9 cellular contexts compared by ENCODE assay signal in genomic region chr2:214069254-214069653, GRCh38.
DNase-seq lines count a peak whose midpoint lies in the region; ATAC-seq, FAIRE-seq and TF ChIP-seq lines count a peak whose summit lies in the region.
"Had no signal": no experiment of that assay in that cellular context is flagged by ENCODE, and none has a peak within 500 bp of the region (broad histone marks: within the 10 kb centered on the region; RNA-seq: fewer than 3 reads in every experiment).

No MANE protein-coding gene starts in this region.

- H3K27ac ChIP-seq in psoas muscle, result no peak overlapping the region
- no peak overlapping the region for H3K27ac ChIP-seq in suprapubic skin

- TF ChIP-seq CTCF in chondrocyte (IDR thresholded peaks at IDR 0.05) (no peak), psoas muscle (IDR thresholded peaks at IDR 0.05) (no peak), suprapubic skin (IDR thresholded peaks at IDR 0.05) (no peak), GM10248 (IDR thresholded peaks at IDR 0.05; ENCODE audit: control extremely low read depth, extremely low read depth, low read depth, missing control alignments) (no peak)

- no peaks in the 10 kb centered on the region for H3K4me1 Mint-ChIP-seq in activated T-cell treated with anti-CD3 and anti-CD28 coated beads, Interleukin-2, amount 50 U/mL, for 72 hours (ENCODE audit: low read depth)
- H3K4me1 Mint-ChIP-seq in chondrocyte (ENCODE audit: low read depth), result peaks cover 10% of the 10 kb centered on the region
- H3K4me1 Mint-ChIP-seq: nephron had no signal

- POLR2A ChIA-PET in GM10248 (lab: Yijun Ruan, JAX), result no interaction called here

- no peak overlapping the region for H3K4me3 Mint-ChIP-seq in activated T-cell treated with anti-CD3 and anti-CD28 coated beads, Interleukin-2, amount 50 U/mL, for 72 hours
- peak overlapping the region; percentile 49 for H3K4me3 Mint-ChIP-seq in chondrocyte (ENCODE audit: unreplicated experiment)
- H3K4me3 Mint-ChIP-seq: nephron had no signal

- H3K27me3 ChIP-seq in psoas muscle (ENCODE audit: insufficient read depth in 3 of 3, low read length in 2 of 3), result no peaks in the 10 kb centered on the region
- no peaks in the 10 kb centered on the region for H3K27me3 ChIP-seq in suprapubic skin

- H3K36me3 ChIP-seq in psoas muscle (ENCODE audit: insufficient read depth in 1 of 2, low read depth in 1 of 2), result no peaks in the 10 kb centered on the region
- no peaks in the 10 kb centered on the region for H3K36me3 ChIP-seq in suprapubic skin

- WGBS in psoas muscle, 3 donors, result 16 to 44% (median 20%) methylated on average over 2 of the region's 2 CpGs
- 18% methylated on average over 2 of the region's 2 CpGs for WGBS in suprapubic skin

- H3K4me3 ChIP-seq in psoas muscle (no peak overlapping the region), suprapubic skin (no peak overlapping the region)

- H3K9me3 ChIP-seq in psoas muscle, result no peaks in the 10 kb centered on the region
- H3K9me3 ChIP-seq in suprapubic skin, result no peaks in the 10 kb centered on the region

- H3K9me3 Mint-ChIP-seq in activated T-cell treated with anti-CD3 and anti-CD28 coated beads, Interleukin-2, amount 50 U/mL, for 72 hours, result peaks cover 0 to 2% of the 10 kb centered on the region in 2 donors
- H3K9me3 Mint-ChIP-seq in chondrocyte (ENCODE audit: low read depth), result no peaks in the 10 kb centered on the region
- H3K9me3 Mint-ChIP-seq: nephron had no signal

- ATAC-seq in activated T-cell treated with anti-CD3 and anti-CD28 coated beads, Interleukin-2, amount 50 U/mL, for 72 hours (replicated peaks in 1 of 2), result peak; percentile 99
- peak; percentile 68 to 93 (median 86) for ATAC-seq in psoas muscle

- intact Hi-C loops in psoas muscle (cut with DNase I), result no loop called here

- peak; percentile 42 for FAIRE-seq in HTR-8/SVneo (lab: Jason Lieb, UNC)

- peak; percentile 5 to 17 for DNase-seq in activated T-cell treated with anti-CD3 and anti-CD28 coated beads, Interleukin-2, amount 50 U/mL, for 72 hours
- DNase-seq in activated T-cell treated with anti-CD3 and anti-CD28 coated beads for 4 hours (no peak), HTR-8/SVneo (ENCODE audit: insufficient read length, low spot score) (peak; percentile 76), chondrocyte (ENCODE audit: low spot score) (no peak), psoas muscle (no peak), suprapubic skin (ENCODE audit: low spot score in 2 of 2) (no peak), GM10248 (ENCODE audit: extremely low spot score) (no peak)
- DNase-seq in effector CD8-positive, alpha-beta T cell (lab: John Stamatoyannopoulos, UW), result no peak

- no peaks in the 10 kb centered on the region for H3K4me1 ChIP-seq in psoas muscle
- no peaks in the 10 kb centered on the region for H3K4me1 ChIP-seq in suprapubic skin

- CTCF ChIA-PET in GM10248 (lab: Yijun Ruan, JAX), result interaction anchor here (0.9 to 2.4 kb wide), 3 partner anchors 9 to 19 kb away, joined by 3 to 8 read pairs (median 3); no protein-coding TSS in a partner anchor

- no peak for TF ChIP-seq EP300 in suprapubic skin (IDR thresholded peaks at IDR 0.05)

- H3K27me3 Mint-ChIP-seq in activated T-cell treated with anti-CD3 and anti-CD28 coated beads, Interleukin-2, amount 50 U/mL, for 72 hours (ENCODE audit: low read depth), result no peaks in the 10 kb centered on the region
- no peaks in the 10 kb centered on the region for H3K27me3 Mint-ChIP-seq in chondrocyte (ENCODE audit: low read depth)

- no peak for TF ChIP-seq POLR2A in suprapubic skin (IDR thresholded peaks at IDR 0.05)

- no peaks in the 10 kb centered on the region for H3K36me3 Mint-ChIP-seq in activated T-cell treated with anti-CD3 and anti-CD28 coated beads, Interleukin-2, amount 50 U/mL, for 72 hours (ENCODE audit: insufficient read depth in 2 of 2)
- H3K36me3 Mint-ChIP-seq in chondrocyte (ENCODE audit: low read depth), result no peaks in the 10 kb centered on the region

- no peak overlapping the region for H3K27ac Mint-ChIP-seq in activated T-cell treated with anti-CD3 and anti-CD28 coated beads, Interleukin-2, amount 50 U/mL, for 72 hours
- peak overlapping the region; percentile 73 for H3K27ac Mint-ChIP-seq in chondrocyte (ENCODE audit: unreplicated experiment)
- H3K27ac Mint-ChIP-seq: nephron had no signal

Comparison
In these comparisons a context has a peak if more than half of its experiments do, and no peak if none do; other contexts are left out.
1. DNase-seq: peak in activated T-cell treated with anti-CD3 and anti-CD28 coated beads, Interleukin-2, amount 50 U/mL, for 72 hours (2 of 2) and HTR-8/SVneo (single experiment); none in activated T-cell treated with anti-CD3 and anti-CD28 coated beads for 4 hours (single experiment), chondrocyte (single experiment), psoas muscle (0 of 2), effector CD8-positive, alpha-beta T cell (single experiment), suprapubic skin (0 of 2) and GM10248 (single experiment).